ENCODE assay signal across 9 cellular contexts in genomic region chr9:37370968-37371563, GRCh38. TPM values are rescaled to one million over a fixed set of nuclear protein-coding genes. Genes with fewer than 3 reads are reported as not detected.
DNase-seq lines count a peak whose midpoint lies in the region; ATAC-seq and TF ChIP-seq lines count a peak whose summit lies in the region.
"Had no signal": no experiment of that assay in that cellular context is flagged by ENCODE, and none has a peak within 500 bp of the region (broad histone marks: within the 10 kb centered on the region; RNA-seq: fewer than 3 reads in every experiment).

No MANE protein-coding gene starts in this region.

- H3K36me3 ChIP-seq in colonic mucosa, result no peaks in the 10 kb centered on the region

- DNase-seq in natural killer cell treated with Interleukin-12 subunit alpha and Interleukin-12 subunit beta and Interleukin-15 and Interleukin-18, amount 100 ng/mL, for 72 hours (ENCODE audit: low spot score), result no peak
- DNase-seq in natural killer cell (no peak), dermis blood vessel endothelial cell (no peak), colonic mucosa (no peak)
- DNase-seq in stimulated activated naive CD8-positive, alpha-beta T cell treated with anti-CD3 and anti-CD28 coated beads, Interleukin-15, amount 100 ng/mL, for 72 hours, result no peak
- DNase-seq in activated CD4-positive, alpha-beta memory T cell treated with anti-CD3 and anti-CD28 coated beads for 36 hours, result no peak
- DNase-seq: nephron progenitor cell had no signal

- no peaks in the 10 kb centered on the region for H3K9me3 ChIP-seq in colonic mucosa

- peaks cover 9 to 12% of the 10 kb centered on the region in 2 donors for H3K4me1 Mint-ChIP-seq in natural killer cell treated with Interleukin-12 subunit alpha and Interleukin-12 subunit beta and Interleukin-15 and Interleukin-18, amount 100 ng/mL, for 72 hours (ENCODE audit: low read depth in 2 of 2)
- H3K4me1 Mint-ChIP-seq in natural killer cell (no peaks in the 10 kb centered on the region), IgD-negative memory B cell (peaks cover 42 to 65% (median 58%) of the 10 kb centered on the region in 3 donors)
- H3K4me1 Mint-ChIP-seq in stimulated activated naive CD8-positive, alpha-beta T cell treated with anti-CD3 and anti-CD28 coated beads, Interleukin-15, amount 100 ng/mL, for 72 hours, result peaks cover 21% of the 10 kb centered on the region
- peaks cover 17% of the 10 kb centered on the region for H3K4me1 Mint-ChIP-seq in activated CD4-positive, alpha-beta memory T cell treated with anti-CD3 and anti-CD28 coated beads for 36 hours (ENCODE audit: low read depth)

- no peaks in the 10 kb centered on the region for H3K27me3 ChIP-seq in colonic mucosa

- no peak overlapping the region for H3K4me3 Mint-ChIP-seq in natural killer cell treated with Interleukin-12 subunit alpha and Interleukin-12 subunit beta and Interleukin-15 and Interleukin-18, amount 100 ng/mL, for 72 hours
- H3K4me3 Mint-ChIP-seq in natural killer cell, result no peak overlapping the region
- peak overlapping the region; percentile 60 to 81 (median 67) for H3K4me3 Mint-ChIP-seq in IgD-negative memory B cell
- peak overlapping the region in 1 of 2 donors; percentile 14 for H3K4me3 Mint-ChIP-seq in stimulated activated naive CD8-positive, alpha-beta T cell treated with anti-CD3 and anti-CD28 coated beads, Interleukin-15, amount 100 ng/mL, for 72 hours
- H3K4me3 Mint-ChIP-seq in activated CD4-positive, alpha-beta memory T cell treated with anti-CD3 and anti-CD28 coated beads for 36 hours, result no peak overlapping the region
- H3K4me3 Mint-ChIP-seq: nephron progenitor cell had no signal

- no peaks in the 10 kb centered on the region for H3K9me3 Mint-ChIP-seq in natural killer cell treated with Interleukin-12 subunit alpha and Interleukin-12 subunit beta and Interleukin-15 and Interleukin-18, amount 100 ng/mL, for 72 hours
- no peaks in the 10 kb centered on the region for H3K9me3 Mint-ChIP-seq in natural killer cell
- no peaks in the 10 kb centered on the region for H3K9me3 Mint-ChIP-seq in IgD-negative memory B cell
- H3K9me3 Mint-ChIP-seq in stimulated activated naive CD8-positive, alpha-beta T cell treated with anti-CD3 and anti-CD28 coated beads, Interleukin-15, amount 100 ng/mL, for 72 hours, result no peaks in the 10 kb centered on the region
- no peaks in the 10 kb centered on the region for H3K9me3 Mint-ChIP-seq in activated CD4-positive, alpha-beta memory T cell treated with anti-CD3 and anti-CD28 coated beads for 36 hours
- H3K9me3 Mint-ChIP-seq: nephron progenitor cell had no signal

- ATAC-seq in natural killer cell treated with Interleukin-12 subunit alpha and Interleukin-12 subunit beta and Interleukin-15 and Interleukin-18, amount 100 ng/mL, for 72 hours, result peak; percentile 56 to 57
- ATAC-seq in natural killer cell (no peak), HG02610 (IDR thresholded peaks at IDR 0.05; ENCODE audit: unreplicated experiment) (peak; percentile 59)
- ATAC-seq in stimulated activated naive CD8-positive, alpha-beta T cell treated with anti-CD3 and anti-CD28 coated beads, Interleukin-15, amount 100 ng/mL, for 72 hours, result peak; percentile 80

- H3K4me3 ChIP-seq in colonic mucosa, result no peak overlapping the region

- peak overlapping the region in 1 of 2 donors; percentile 19 for H3K27ac Mint-ChIP-seq in natural killer cell treated with Interleukin-12 subunit alpha and Interleukin-12 subunit beta and Interleukin-15 and Interleukin-18, amount 100 ng/mL, for 72 hours
- no peak overlapping the region for H3K27ac Mint-ChIP-seq in natural killer cell
- H3K27ac Mint-ChIP-seq in IgD-negative memory B cell, result peak overlapping the region; percentile 79 to 96 (median 95)
- peak overlapping the region; percentile 88 to 93 for H3K27ac Mint-ChIP-seq in stimulated activated naive CD8-positive, alpha-beta T cell treated with anti-CD3 and anti-CD28 coated beads, Interleukin-15, amount 100 ng/mL, for 72 hours
- H3K27ac Mint-ChIP-seq in activated CD4-positive, alpha-beta memory T cell treated with anti-CD3 and anti-CD28 coated beads for 36 hours, result no peak overlapping the region
- H3K27ac Mint-ChIP-seq: nephron progenitor cell had no signal

- no peak overlapping the region for H3K9ac ChIP-seq in colonic mucosa (ENCODE audit: low read depth in 2 of 2, low read length in 2 of 2)

- intact Hi-C loops in natural killer cell (cut with micrococcal nuclease), result no loop called here
- intact Hi-C loops in activated CD4-positive, alpha-beta memory T cell treated with anti-CD3 and anti-CD28 coated beads for 36 hours (cut with micrococcal nuclease), result no loop called here
- intact Hi-C loops in colonic mucosa (cut with DNase I), result no loop called here

- POLR2A ChIA-PET in activated CD4-positive, alpha-beta memory T cell treated with anti-CD3 and anti-CD28 coated beads for 36 hours (lab: Charles Lee), result no interaction called here

- CTCF ChIA-PET in activated CD4-positive, alpha-beta memory T cell treated with anti-CD3 and anti-CD28 coated beads for 36 hours (lab: Charles Lee), result no interaction called here

- no peak for TF ChIP-seq CTCF in natural killer cell (IDR thresholded peaks at IDR 0.05)
- no peak for TF ChIP-seq CTCF in colonic mucosa (IDR thresholded peaks at IDR 0.05)

- H3K36me3 Mint-ChIP-seq in natural killer cell treated with Interleukin-12 subunit alpha and Interleukin-12 subunit beta and Interleukin-15 and Interleukin-18, amount 100 ng/mL, for 72 hours, result no peaks in the 10 kb centered on the region
- no peaks in the 10 kb centered on the region for H3K36me3 Mint-ChIP-seq in natural killer cell
- peaks cover 1% of the 10 kb centered on the region for H3K36me3 Mint-ChIP-seq in IgD-negative memory B cell
- H3K36me3 Mint-ChIP-seq in activated CD4-positive, alpha-beta memory T cell treated with anti-CD3 and anti-CD28 coated beads for 36 hours, result no peaks in the 10 kb centered on the region

- no peak overlapping the region for H3K27ac ChIP-seq in colonic mucosa

- H3K4me1 ChIP-seq in colonic mucosa, result no peaks in the 10 kb centered on the region

- peaks cover 5 to 7% of the 10 kb centered on the region in 2 donors for H3K27me3 Mint-ChIP-seq in natural killer cell treated with Interleukin-12 subunit alpha and Interleukin-12 subunit beta and Interleukin-15 and Interleukin-18, amount 100 ng/mL, for 72 hours
- peaks cover 4 to 5% of the 10 kb centered on the region in 2 donors for H3K27me3 Mint-ChIP-seq in natural killer cell (ENCODE audit: low read depth in 2 of 2)
- peaks cover 3% of the 10 kb centered on the region for H3K27me3 Mint-ChIP-seq in IgD-negative memory B cell
- no peaks in the 10 kb centered on the region for H3K27me3 Mint-ChIP-seq in stimulated activated naive CD8-positive, alpha-beta T cell treated with anti-CD3 and anti-CD28 coated beads, Interleukin-15, amount 100 ng/mL, for 72 hours
- peaks cover 5% of the 10 kb centered on the region for H3K27me3 Mint-ChIP-seq in activated CD4-positive, alpha-beta memory T cell treated with anti-CD3 and anti-CD28 coated beads for 36 hours

RNA-seq across cellular contexts. Expression of gene GRHPR, which starts 51.4 kb away (rescaled TPM):
- 10 to 100 TPM; 53.4 to 66.1 TPM for total RNA-seq in natural killer cell treated with Interleukin-12 subunit alpha and Interleukin-12 subunit beta and Interleukin-15 and Interleukin-18, amount 100 ng/mL, for 72 hours
- total RNA-seq in natural killer cell (10 to 100 TPM; 38.1 to 55.6 (median 41.1) TPM), dermis blood vessel endothelial cell (113 and 174 TPM in 2 replicates), colonic mucosa (10 to 100 TPM; 71.1 to 94.0 TPM)
- 84.6 TPM for polyA plus RNA-seq in IgD-negative memory B cell
- 10 to 100 TPM; 84.1 to 85.0 TPM for total RNA-seq in activated CD4-positive, alpha-beta memory T cell treated with anti-CD3 and anti-CD28 coated beads for 36 hours

Comparison
In these comparisons a context has a peak if more than half of its experiments do, and no peak if none do; other contexts are left out.
1. ATAC-seq: peak in natural killer cell treated with Interleukin-12 subunit alpha and Interleukin-12 subunit beta and Interleukin-15 and Interleukin-18, amount 100 ng/mL, for 72 hours (2 of 2), HG02610 (single experiment) and stimulated activated naive CD8-positive, alpha-beta T cell treated with anti-CD3 and anti-CD28 coated beads, Interleukin-15, amount 100 ng/mL, for 72 hours (single experiment); none in natural killer cell (0 of 3).
2. H3K27ac Mint-ChIP-seq: peak in IgD-negative memory B cell (3 of 3) and stimulated activated naive CD8-positive, alpha-beta T cell treated with anti-CD3 and anti-CD28 coated beads, Interleukin-15, amount 100 ng/mL, for 72 hours (2 of 2); none in natural killer cell (0 of 2) and activated CD4-positive, alpha-beta memory T cell treated with anti-CD3 and anti-CD28 coated beads for 36 hours (single experiment).
3. H3K4me3 Mint-ChIP-seq: peak in IgD-negative memory B cell (4 of 4); none in natural killer cell treated with Interleukin-12 subunit alpha and Interleukin-12 subunit beta and Interleukin-15 and Interleukin-18, amount 100 ng/mL, for 72 hours (single experiment), natural killer cell (single experiment) and activated CD4-positive, alpha-beta memory T cell treated with anti-CD3 and anti-CD28 coated beads for 36 hours (single experiment).